20 cellular contexts compared by ENCODE assay signal in genomic region chr7:129667551-129667950, GRCh38.
DNase-seq lines count a peak whose midpoint lies in the region; ATAC-seq and FAIRE-seq lines count a peak whose summit lies in the region.
"Had no signal": no experiment of that assay in that cellular context is flagged by ENCODE, and none has a peak within 500 bp of the region (broad histone marks: within the 10 kb centered on the region; RNA-seq: fewer than 3 reads in every experiment).

No MANE protein-coding gene starts in this region.

- DNase-seq in RCC 7860 (ENCODE audit: low spot score) (no peak), DMS 273 (lab: John Stamatoyannopoulos, UW; ENCODE audit: unreplicated experiment) (no peak)
- DNase-seq in activated CD4-positive, alpha-beta T cell treated with anti-CD3 and anti-CD28 coated beads, Interleukin-2, amount 50 U/mL, for 48 hours = no peak
- DNase-seq: AML-193; Caco-2; CD4-positive, alpha-beta T cell; DMS153; DMS79; GF-D8; HFFc6; IMR-90; KBM-7 had no signal

- FAIRE-seq in RCC 7860 (lab: Jason Lieb, UNC) = peak; percentile 71
- FAIRE-seq in colon (lab: Jason Lieb, UNC) = peak; percentile 65
- peak; percentile 17 for FAIRE-seq in islet of Langerhans (lab: Jason Lieb, UNC)
- FAIRE-seq: A549, D721Med, HTR-8/SVneo had no signal

- ATAC-seq in GM18519 (IDR thresholded peaks at IDR 0.05; ENCODE audit: low FRiP score, unreplicated experiment) = no peak
- ATAC-seq in GM19035 (IDR thresholded peaks at IDR 0.05; ENCODE audit: unreplicated experiment) = no peak
- ATAC-seq: A549, GM23338 had no signal
